ENCODE assay signal across 29 cellular contexts in the genomic region with DNA sequence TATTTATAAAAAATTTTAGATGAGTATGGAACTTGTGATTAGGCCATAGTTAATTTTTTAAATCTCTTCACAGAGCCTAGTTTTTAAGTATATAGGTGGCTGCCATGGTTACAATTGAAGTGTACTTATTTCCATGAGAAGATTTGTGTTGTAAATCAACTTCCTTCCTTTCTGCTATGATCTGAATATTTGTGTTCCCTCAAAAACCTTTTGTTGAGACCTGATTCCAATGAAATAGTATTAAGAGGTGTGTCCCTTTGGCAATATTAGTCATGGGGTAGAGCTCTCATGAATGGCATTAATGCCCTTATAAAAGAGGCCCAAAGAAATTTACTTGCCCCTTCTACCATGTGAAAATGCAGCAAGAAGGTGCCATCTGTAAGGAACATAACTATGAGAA. TPM values are rescaled to one million over a fixed set of nuclear protein-coding genes. Genes with fewer than 3 reads are reported as not detected.
DNase-seq lines count a peak whose midpoint lies in the region; ATAC-seq and TF ChIP-seq lines count a peak whose summit lies in the region.
"Had no signal": no experiment of that assay in that cellular context is flagged by ENCODE, and none has a peak within 500 bp of the region (broad histone marks: within the 10 kb centered on the region; RNA-seq: fewer than 3 reads in every experiment).

No MANE protein-coding gene starts in this region.

- H3K36me3 ChIP-seq in ACC112 (ENCODE audit: insufficient read depth, low read length) (no peaks in the 10 kb centered on the region), left lung (peaks cover 0 to 6% of the 10 kb centered on the region in 2 donors)
- H3K36me3 ChIP-seq: adrenal gland had no signal

- H3K9me3 Mint-ChIP-seq in effector memory CD8-positive, alpha-beta T cell, result no peaks in the 10 kb centered on the region
- H3K9me3 Mint-ChIP-seq: activated CD8-positive, alpha-beta T cell treated with anti-CD3 and anti-CD28 coated beads for 36 hours; activated naive CD4-positive, alpha-beta T cell treated with anti-CD3 and anti-CD28 coated beads for 36 hours; naive thymus-derived CD8-positive, alpha-beta T cell had no signal

- ATAC-seq in effector memory CD8-positive, alpha-beta T cell (replicated peaks), result no peak
- no peak for ATAC-seq in left lung
- ATAC-seq: activated CD4-positive, alpha-beta T cell treated with anti-CD3 and anti-CD28 coated beads for 36 hours; activated CD8-positive, alpha-beta T cell treated with anti-CD3 and anti-CD28 coated beads for 36 hours; body of pancreas; GM12878; heart right ventricle; naive thymus-derived CD8-positive, alpha-beta T cell; stimulated activated naive B cell treated with anti-CD40 and anti-IgM and Interleukin-4, amounts not matched to agents 10 μg/mL and 1 μg/mL and 100 μg/mL, for 72 hours had no signal

- H3K27me3 Mint-ChIP-seq in effector memory CD8-positive, alpha-beta T cell, result no peaks in the 10 kb centered on the region
- H3K27me3 Mint-ChIP-seq: activated CD4-positive, alpha-beta T cell treated with anti-CD3 and anti-CD28 coated beads for 36 hours; activated CD8-positive, alpha-beta T cell treated with anti-CD3 and anti-CD28 coated beads for 36 hours; naive thymus-derived CD8-positive, alpha-beta T cell; stimulated activated naive B cell treated with anti-CD40 and anti-IgM and Interleukin-4, amounts not matched to agents 10 μg/mL and 1 μg/mL and 100 μg/mL, for 72 hours had no signal

- DNase-seq in M059J (ENCODE audit: low read depth) (peak; percentile 3), dermis microvascular lymphatic vessel endothelial cell (ENCODE audit: low read depth in 2 of 2) (peak; percentile 54 to 67), lung microvascular endothelial cell (ENCODE audit: low read depth in 2 of 2) (peak; percentile 72 to 81), anterior cingulate cortex (lab: John Stamatoyannopoulos, UW) (no peak), left lung (no peak)
- no peak for DNase-seq in effector memory CD8-positive, alpha-beta T cell
- DNase-seq: activated CD4-positive, alpha-beta T cell treated with anti-CD3 and anti-CD28 coated beads for 36 hours; activated CD8-positive, alpha-beta memory T cell treated with anti-CD3 and anti-CD28 coated beads, Interleukin-2, amount 50 U/mL, for 48 hours; activated CD8-positive, alpha-beta T cell treated with anti-CD3 and anti-CD28 coated beads for 36 hours; activated naive CD4-positive, alpha-beta T cell treated with anti-CD3 and anti-CD28 coated beads for 36 hours; adrenal gland; body of pancreas; erythroblast; heart right ventricle; kidney; naive thymus-derived CD8-positive, alpha-beta T cell; NCI-H146; NCI-H2107; NCI-H446; NCI-H774; occipital lobe; SIG-M5; stimulated activated naive B cell treated with anti-CD40 and anti-IgM and Interleukin-4, amounts not matched to agents 10 μg/mL and 1 μg/mL and 100 μg/mL, for 72 hours; T-helper 9 cell had no signal

- H3K9me3 ChIP-seq in left lung, result no peaks in the 10 kb centered on the region
- H3K9me3 ChIP-seq: adrenal gland, body of pancreas, HAP-1, heart right ventricle had no signal

- peaks cover 19 to 53% of the 10 kb centered on the region in 2 donors for H3K4me1 Mint-ChIP-seq in effector memory CD8-positive, alpha-beta T cell (ENCODE audit: low read depth in 2 of 2)

- H3K4me1 ChIP-seq in ACC112 (ENCODE audit: control insufficient read depth, insufficient read depth, low read length, unreplicated experiment), result peaks cover 29% of the 10 kb centered on the region
- H3K4me1 ChIP-seq in left lung, result peaks cover 0 to 14% of the 10 kb centered on the region in 2 donors
- H3K4me1 ChIP-seq: body of pancreas had no signal

- no peak for TF ChIP-seq CTCF in left lung (IDR thresholded peaks at IDR 0.05)

- H3K27ac Mint-ChIP-seq in effector memory CD8-positive, alpha-beta T cell, result peak overlapping the region in 1 of 2 donors; percentile 6
- H3K27ac Mint-ChIP-seq: activated CD4-positive, alpha-beta T cell treated with anti-CD3 and anti-CD28 coated beads for 36 hours; activated CD8-positive, alpha-beta T cell treated with anti-CD3 and anti-CD28 coated beads for 36 hours; activated naive CD4-positive, alpha-beta T cell treated with anti-CD3 and anti-CD28 coated beads for 36 hours; stimulated activated naive B cell treated with anti-CD40 and anti-IgM and Interleukin-4, amounts not matched to agents 10 μg/mL and 1 μg/mL and 100 μg/mL, for 72 hours had no signal

- peaks cover 25% of the 10 kb centered on the region for H3K79me2 ChIP-seq in ACC112 (ENCODE audit: control insufficient read depth, insufficient read depth, low read length, unreplicated experiment)

- no peak overlapping the region for H3K4me3 Mint-ChIP-seq in effector memory CD8-positive, alpha-beta T cell
- H3K4me3 Mint-ChIP-seq: activated CD4-positive, alpha-beta T cell treated with anti-CD3 and anti-CD28 coated beads for 36 hours; activated CD8-positive, alpha-beta T cell treated with anti-CD3 and anti-CD28 coated beads for 36 hours; activated naive CD4-positive, alpha-beta T cell treated with anti-CD3 and anti-CD28 coated beads for 36 hours; stimulated activated naive B cell treated with anti-CD40 and anti-IgM and Interleukin-4, amounts not matched to agents 10 μg/mL and 1 μg/mL and 100 μg/mL, for 72 hours had no signal

- H3K36me3 Mint-ChIP-seq in effector memory CD8-positive, alpha-beta T cell (ENCODE audit: insufficient read depth), result peaks cover 7% of the 10 kb centered on the region

- no peak overlapping the region for H2AFZ ChIP-seq in ACC112 (ENCODE audit: low read length, unreplicated experiment)

- H3K4me3 ChIP-seq in ACC112 (ENCODE audit: low read depth, low read length) (no peak overlapping the region), left lung (no peak overlapping the region)
- H3K4me3 ChIP-seq: adrenal gland, BLaER1, body of pancreas, GM12878, HAP-1, heart right ventricle had no signal

- H3K27ac ChIP-seq in ACC112 (ENCODE audit: low read depth, low read length) (peak overlapping the region; percentile 66), left lung (no peak overlapping the region)
- H3K27ac ChIP-seq: adrenal gland, BLaER1, body of pancreas, KMS-11 had no signal

- intact Hi-C loops in left lung (cut with DNase I), result no loop called here

- H3K27me3 ChIP-seq in ACC112 (ENCODE audit: insufficient read depth, low read length), result no peaks in the 10 kb centered on the region
- no peaks in the 10 kb centered on the region for H3K27me3 ChIP-seq in left lung
- H3K27me3 ChIP-seq: adrenal gland, BLaER1, body of pancreas, heart right ventricle had no signal

RNA-seq across cellular contexts. Expression of gene ETNK1, which starts 28.8 kb away (rescaled TPM):
- 12.1 and 21.9 TPM in 2 replicates for total RNA-seq in M059J (2014; rRNA removed; shearing (Covaris generic))
- total RNA-seq in dermis microvascular lymphatic vessel endothelial cell (33.3 and 39.3 TPM in 2 replicates), lung microvascular endothelial cell (29.2 and 41.1 TPM in 2 replicates), left lung (10 to 100 TPM; 66.0 to 71.6 TPM)

Comparison
In these comparisons a context has a peak if more than half of its experiments do, and no peak if none do; other contexts are left out.
1. DNase-seq: peak in M059J (single experiment), dermis microvascular lymphatic vessel endothelial cell (2 of 2) and lung microvascular endothelial cell (2 of 2); none in effector memory CD8-positive, alpha-beta T cell (0 of 3), anterior cingulate cortex (0 of 58) and left lung (0 of 2).